ENCODE assay signal across 19 cellular contexts in genomic region chr6:91185072-91185471, GRCh38.
A peak's percentile ranks its signal among the peaks of the same experiment; 100 is the strongest.
DNase-seq lines count a peak whose midpoint lies in the region; ATAC-seq, FAIRE-seq and TF ChIP-seq lines count a peak whose summit lies in the region.
"Had no signal": no experiment of that assay in that cellular context is flagged by ENCODE, and none has a peak within 500 bp of the region (broad histone marks: within the 10 kb centered on the region; RNA-seq: fewer than 3 reads in every experiment).

No MANE protein-coding gene starts in this region.

- H3K9me2 ChIP-seq in OCI-LY7 (ENCODE audit: insufficient read depth, low read length), result no peaks in the 10 kb centered on the region

- no peak overlapping the region for H3K4me2 ChIP-seq in astrocyte (ENCODE audit: low read length)
- no peak overlapping the region for H3K4me2 ChIP-seq in OCI-LY7 (ENCODE audit: low read length)
- H3K4me2 ChIP-seq: BLaER1 treated with 17β-estradiol and CSF1 and Interleukin-3, amounts not matched to agents 10 nM and 100 nM had no signal

- H3K4me1 Mint-ChIP-seq in astrocyte (ENCODE audit: low read depth, unreplicated experiment) (peaks cover 1% of the 10 kb centered on the region), osteocyte (ENCODE audit: unreplicated experiment) (peaks cover 15% of the 10 kb centered on the region)
- H3K4me1 Mint-ChIP-seq: B cell had no signal

- no peak overlapping the region for H3K9ac ChIP-seq in astrocyte (ENCODE audit: low read length)
- H3K9ac ChIP-seq: BLaER1 treated with 17β-estradiol and CSF1 and Interleukin-3, amounts not matched to agents 10 nM and 100 nM had no signal

- H3K27me3 ChIP-seq in astrocyte (ENCODE audit: insufficient read depth, low read length), result no peaks in the 10 kb centered on the region
- H3K27me3 ChIP-seq: BLaER1 treated with 17β-estradiol and CSF1 and Interleukin-3, amounts not matched to agents 10 nM and 100 nM had no signal

- H3K27ac ChIP-seq in astrocyte (ENCODE audit: low read depth, low read length) (no peak overlapping the region), OCI-LY7 (ENCODE audit: low read depth, low read length, poor library complexity, severe bottlenecking) (no peak overlapping the region)
- H3K27ac ChIP-seq: BLaER1 treated with 17β-estradiol and CSF1 and Interleukin-3, amounts not matched to agents 10 nM and 100 nM had no signal

- H3K36me3 Mint-ChIP-seq in astrocyte (ENCODE audit: low read depth, unreplicated experiment) (no peaks in the 10 kb centered on the region), osteocyte (ENCODE audit: unreplicated experiment) (peaks cover 20% of the 10 kb centered on the region)
- H3K36me3 Mint-ChIP-seq: CD8-positive, alpha-beta T cell had no signal

- H3K4me3 ChIP-seq in astrocyte (ENCODE audit: insufficient read depth, low read depth, low read length) (no peak overlapping the region), OCI-LY7 (ENCODE audit: low read depth, low read length, poor library complexity, severe bottlenecking) (no peak overlapping the region)
- H3K4me3 ChIP-seq: BLaER1 treated with 17β-estradiol and CSF1 and Interleukin-3, amounts not matched to agents 10 nM and 100 nM had no signal

- H3K27ac Mint-ChIP-seq in astrocyte (ENCODE audit: unreplicated experiment) (no peak overlapping the region), osteocyte (ENCODE audit: unreplicated experiment) (peak overlapping the region; percentile 19)
- H3K27ac Mint-ChIP-seq: B cell; CD8-positive, alpha-beta T cell; HFFc6 had no signal

- H3K79me2 ChIP-seq in astrocyte (ENCODE audit: insufficient read depth, low read length) (no peaks in the 10 kb centered on the region), OCI-LY7 (ENCODE audit: insufficient read depth, low read depth, low read length) (no peaks in the 10 kb centered on the region)

- DNase-seq in HS-5 (ENCODE audit: low read depth), result peak; percentile 56
- peak; percentile 2 for DNase-seq in astrocyte (ENCODE audit: low read depth)
- DNase-seq in foreskin melanocyte, result peak; percentile 90
- DNase-seq in osteocyte (ENCODE audit: extremely low spot score, unreplicated experiment), result no peak
- no peak for DNase-seq in OCI-LY7 (ENCODE audit: low spot score)
- no peak for DNase-seq in SK-N-DZ (ENCODE audit: low spot score)
- DNase-seq in HUDEP-2 (lab: John Stamatoyannopoulos, UW; ENCODE audit: unreplicated experiment in 76 of 76), result no peak
- DNase-seq: 8988T; Calu3; CD8-positive, alpha-beta T cell; DMS79 treated with DMSO at 0.1 percent for 48 hours; GF-D8; GOT3; H7; HFFc6 had no signal

- no peaks in the 10 kb centered on the region for H3K36me3 ChIP-seq in astrocyte (ENCODE audit: insufficient read depth, low read length)
- no peaks in the 10 kb centered on the region for H3K36me3 ChIP-seq in OCI-LY7 (ENCODE audit: insufficient read depth, low read length)
- H3K36me3 ChIP-seq: BLaER1 treated with 17β-estradiol and CSF1 and Interleukin-3, amounts not matched to agents 10 nM and 100 nM had no signal

- no peaks in the 10 kb centered on the region for H4K20me1 ChIP-seq in astrocyte (ENCODE audit: insufficient read depth, low read length)
- no peaks in the 10 kb centered on the region for H4K20me1 ChIP-seq in OCI-LY7 (ENCODE audit: insufficient read depth, low read length)
- H4K20me1 ChIP-seq: BLaER1 treated with 17β-estradiol and CSF1 and Interleukin-3, amounts not matched to agents 10 nM and 100 nM had no signal

- H2AFZ ChIP-seq in astrocyte (ENCODE audit: low read depth, low read length), result no peak overlapping the region
- H2AFZ ChIP-seq in OCI-LY7 (ENCODE audit: low read length), result no peak overlapping the region

- no TSS peak for BruUV-seq in OCI-LY7 (replicated peaks; lab: Mats Ljungman, UMichigan)

- H3K4me1 ChIP-seq in astrocyte (ENCODE audit: insufficient read depth, low read length) (no peaks in the 10 kb centered on the region), OCI-LY7 (ENCODE audit: insufficient read depth, low read length, poor library complexity, severe bottlenecking) (no peaks in the 10 kb centered on the region)
- H3K4me1 ChIP-seq: BLaER1 treated with 17β-estradiol and CSF1 and Interleukin-3, amounts not matched to agents 10 nM and 100 nM had no signal

- H3K4me3 Mint-ChIP-seq in astrocyte (ENCODE audit: unreplicated experiment) (no peak overlapping the region), osteocyte (ENCODE audit: unreplicated experiment) (no peak overlapping the region)
- H3K4me3 Mint-ChIP-seq: B cell; CD8-positive, alpha-beta T cell; HFFc6 had no signal

- CTCF ChIA-PET in OCI-LY7 (lab: Charles Lee; ENCODE audit: unreplicated experiment), result no interaction called here

- H3K9me3 ChIP-seq in astrocyte (ENCODE audit: insufficient read depth, low read depth, low read length), result no peaks in the 10 kb centered on the region
- no peaks in the 10 kb centered on the region for H3K9me3 ChIP-seq in OCI-LY7 (ENCODE audit: low read length)
- H3K9me3 ChIP-seq: BLaER1 treated with 17β-estradiol and CSF1 and Interleukin-3, amounts not matched to agents 10 nM and 100 nM had no signal

- H3K9me3 Mint-ChIP-seq in astrocyte (ENCODE audit: unreplicated experiment) (peaks cover 4% of the 10 kb centered on the region), osteocyte (ENCODE audit: unreplicated experiment) (peaks cover 20% of the 10 kb centered on the region)

- intact Hi-C loops in OCI-LY7 (cut with micrococcal nuclease; ENCODE audit: unreplicated experiment), result no loop called here

- TF ChIP-seq CTCF in astrocyte (IDR thresholded peaks at IDR 0.05; ENCODE audit: insufficient read depth, low read depth, low read length) (no peak), osteocyte (IDR thresholded peaks at IDR 0.05) (no peak), OCI-LY7 (conservative IDR thresholded peaks at IDR 0.05; ENCODE audit: low read length) (no peak)

- no peaks in the 10 kb centered on the region for H3K27me3 Mint-ChIP-seq in astrocyte (ENCODE audit: low read depth, unreplicated experiment)
- H3K27me3 Mint-ChIP-seq in osteocyte (ENCODE audit: unreplicated experiment), result no peaks in the 10 kb centered on the region
- H3K27me3 Mint-ChIP-seq: B cell had no signal

- POLR2A ChIA-PET in OCI-LY7 (lab: Charles Lee), result no interaction called here

- no peak for FAIRE-seq in astrocyte (lab: Jason Lieb, UNC)

- ATAC-seq in HG03025 (IDR thresholded peaks at IDR 0.05; ENCODE audit: low FRiP score, unreplicated experiment), result no peak
- ATAC-seq: CD8-positive, alpha-beta T cell; HCT116 had no signal

Comparison
In these comparisons a context has a peak if more than half of its experiments do, and no peak if none do; other contexts are left out.
1. DNase-seq: peak in HS-5 (single experiment), astrocyte (single experiment) and foreskin melanocyte (single experiment); none in osteocyte (single experiment), OCI-LY7 (single experiment), SK-N-DZ (single experiment) and HUDEP-2 (0 of 76).